10 cellular contexts compared by ENCODE assay signal in the genomic region with DNA sequence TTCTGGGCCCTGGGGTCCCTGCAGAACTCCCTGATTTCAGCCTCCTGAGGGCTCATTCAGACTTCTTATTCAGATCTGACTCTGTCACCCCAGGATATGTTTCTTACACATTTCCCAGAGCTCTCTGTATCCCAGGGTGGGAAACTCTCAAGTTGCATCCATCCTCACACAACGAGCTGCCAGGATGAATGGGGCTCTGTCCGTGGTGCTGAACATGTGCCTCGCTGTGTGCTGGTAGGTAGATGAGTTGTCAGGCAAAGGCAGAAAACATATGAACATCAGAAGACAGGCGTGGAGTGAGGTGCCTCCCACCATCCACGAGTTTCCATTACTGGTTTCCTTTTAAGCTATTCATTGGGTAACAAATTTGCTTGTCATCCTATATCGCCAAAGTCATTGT. TPM values are rescaled to one million over a fixed set of nuclear protein-coding genes. Genes with fewer than 3 reads are reported as not detected.
A peak's percentile ranks its signal among the peaks of the same experiment; 100 is the strongest.
DNase-seq lines count a peak whose midpoint lies in the region; ATAC-seq and TF ChIP-seq lines count a peak whose summit lies in the region.
"Had no signal": no experiment of that assay in that cellular context is flagged by ENCODE, and none has a peak within 500 bp of the region (broad histone marks: within the 10 kb centered on the region; RNA-seq: fewer than 3 reads in every experiment).

No MANE protein-coding gene starts in this region.

- TF ChIP-seq POLR2A in NB4 (IDR thresholded peaks at IDR 0.05; ENCODE audit: extremely low read depth, insufficient read length) (no peak), adrenal gland (IDR thresholded peaks at IDR 0.05) (no peak)

- H3K27ac ChIP-seq in adrenal gland (no peak overlapping the region), mesendoderm (ENCODE audit: low read depth, low read length) (no peak overlapping the region), brain microvascular endothelial cell (no peak overlapping the region)

- no peak overlapping the region for H3K4me3 ChIP-seq in NB4 (ENCODE audit: low read depth, low read length)
- H3K4me3 ChIP-seq in adrenal gland, result no peak overlapping the region
- H3K4me3 ChIP-seq in mesendoderm (ENCODE audit: low read length), result no peak overlapping the region
- H3K4me3 ChIP-seq in brain microvascular endothelial cell (ENCODE audit: low read depth, low read length), result no peak overlapping the region

- no peak overlapping the region for H3K56ac ChIP-seq in mesendoderm (ENCODE audit: low read length)

- H4K5ac ChIP-seq in mesendoderm (ENCODE audit: low read length), result no peak overlapping the region

- no peak overlapping the region for H3K4me2 ChIP-seq in mesendoderm (ENCODE audit: low read length)

- 11 to 20% (median 15%) methylated on average over 6 of the region's 6 CpGs for WGBS in adrenal gland, 4 donors
- WGBS in mesendoderm (ENCODE audit: extremely low coverage, insufficient coverage, low lambda C conversion rate), result no CpG with 5 or more reads among the region's 6 CpGs

- H3K9me3 ChIP-seq in adrenal gland (replicated peaks in 1 of 3), result no peaks in the 10 kb centered on the region

- DNase-seq in GM20000 (ENCODE audit: low spot score) (peak; percentile 26), NB4 (ENCODE audit: low read depth) (peak; percentile 78), adrenal gland (peak in 6 of 7 donors; percentile 38 to 58 (median 56)), mesendoderm (peak; percentile 80), cerebellum (ENCODE audit: low spot score) (no peak), brain microvascular endothelial cell (no peak), NCI-H1105 (lab: John Stamatoyannopoulos, UW) (no peak)
- DNase-seq: activated gamma-delta T cell, NCI-H524 treated with DMSO at 0.1 percent for 48 hours had no signal

- no peak overlapping the region for H4K8ac ChIP-seq in mesendoderm (ENCODE audit: low read depth, low read length)

- H3K36me3 ChIP-seq in adrenal gland (replicated peaks in 1 of 2) (no peaks in the 10 kb centered on the region), mesendoderm (ENCODE audit: control insufficient read depth, insufficient read depth, low read length) (no peaks in the 10 kb centered on the region), brain microvascular endothelial cell (replicated peaks) (no peaks in the 10 kb centered on the region)

- H3K4ac ChIP-seq in mesendoderm (ENCODE audit: low read depth, low read length), result no peak overlapping the region

- no peak overlapping the region for H3K18ac ChIP-seq in mesendoderm (ENCODE audit: low read length)

- intact Hi-C loops in adrenal gland (cut with DNase I), result no loop called here

- H3K9ac ChIP-seq in mesendoderm (ENCODE audit: low read length), result no peak overlapping the region

- H2AK5ac ChIP-seq in mesendoderm (ENCODE audit: low read length), result no peak overlapping the region

- no peak for ATAC-seq in HG03354 (IDR thresholded peaks at IDR 0.05; ENCODE audit: poor library complexity, severe bottlenecking, unreplicated experiment)

- in situ Hi-C loops in brain microvascular endothelial cell (cut with HindIII; ENCODE audit: low pct_ligation_motif_present, low sequenced_read_pairs), result no loop called here

- TF ChIP-seq CTCF in GM20000 (IDR thresholded peaks at IDR 0.05; ENCODE audit: extremely low read depth, missing control alignments) (no peak), NB4 (IDR thresholded peaks at IDR 0.05; ENCODE audit: low read depth, low read length) (no peak), adrenal gland (IDR thresholded peaks at IDR 0.05) (no peak), brain microvascular endothelial cell (IDR thresholded peaks at IDR 0.05; ENCODE audit: low read depth, low read length, missing control alignments) (no peak)

- H3K23ac ChIP-seq in mesendoderm (ENCODE audit: low read length), result no peak overlapping the region

- H2BK5ac ChIP-seq in mesendoderm (ENCODE audit: low read length), result no peak overlapping the region

- no peaks in the 10 kb centered on the region for H3K79me2 ChIP-seq in mesendoderm (ENCODE audit: control insufficient read depth, insufficient read depth, low read length)

- no peaks in the 10 kb centered on the region for H3K79me1 ChIP-seq in mesendoderm (ENCODE audit: low read length)

- H3K27me3 ChIP-seq in adrenal gland (no peaks in the 10 kb centered on the region), mesendoderm (ENCODE audit: insufficient read depth, low read length, poor library complexity) (no peaks in the 10 kb centered on the region), brain microvascular endothelial cell (replicated peaks) (peaks cover 2% of the 10 kb centered on the region)

- H2BK15ac ChIP-seq in mesendoderm (replicated peaks; ENCODE audit: low read depth), result no peak overlapping the region

- H3K4me1 ChIP-seq in adrenal gland (replicated peaks in 1 of 2), result peaks cover 16 to 18% of the 10 kb centered on the region in 2 donors
- H3K4me1 ChIP-seq in mesendoderm (ENCODE audit: control insufficient read depth, low read depth, low read length), result no peaks in the 10 kb centered on the region

- H2BK120ac ChIP-seq in mesendoderm (ENCODE audit: low read depth, low read length), result no peak overlapping the region

RNA-seq across cellular contexts. Expression of gene IGFL1, which starts 11.4 kb away (rescaled TPM):
- total RNA-seq in adrenal gland (not detected), cerebellum (not detected)
- not detected for polyA plus RNA-seq in adrenal gland
- 0.83 TPM for polyA plus RNA-seq in mesendoderm (2013, experiment 1 of 2)
- polyA plus RNA-seq in mesendoderm (2013, experiment 2 of 2), result 0.63 TPM

Comparison
In these comparisons a context has a peak if more than half of its experiments do, and no peak if none do; other contexts are left out.
1. DNase-seq: peak in GM20000 (single experiment), NB4 (single experiment), adrenal gland (6 of 7) and mesendoderm (single experiment); none in cerebellum (single experiment), brain microvascular endothelial cell (single experiment) and NCI-H1105 (single experiment).